ENCODE assay signal across 27 cellular contexts in the genomic region with DNA sequence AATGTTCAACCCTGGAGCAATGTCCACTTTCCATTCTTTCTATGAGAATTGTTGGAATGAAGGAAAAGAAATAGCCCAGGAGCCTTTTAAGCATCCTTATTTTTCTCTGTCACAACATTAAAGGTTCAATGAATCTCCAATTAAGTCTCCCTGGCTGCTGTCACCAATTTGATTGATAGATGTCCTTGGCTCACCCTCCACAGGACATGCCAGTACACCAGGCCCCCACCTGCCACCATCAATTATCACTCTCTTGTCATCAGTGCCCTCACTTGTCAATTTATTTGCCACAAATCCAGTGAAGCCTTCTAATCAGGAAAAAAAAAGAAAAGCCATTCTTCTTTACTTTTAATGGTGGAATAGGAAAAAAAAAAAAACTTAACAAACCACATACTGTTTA.
"Had no signal": no experiment of that assay in that cellular context is flagged by ENCODE, and none has a peak within 500 bp of the region (broad histone marks: within the 10 kb centered on the region; RNA-seq: fewer than 3 reads in every experiment).

No MANE protein-coding gene starts in this region.

- H3K36me3 Mint-ChIP-seq: naive B cell; stimulated activated memory B cell treated with anti-CD40 and anti-IgM and Interleukin-4, amounts not matched to agents 10 μg/mL and 1 μg/mL and 100 μg/mL, for 72 hours had no signal

- H3K27me3 ChIP-seq: foreskin keratinocyte, hepatocyte, spleen, testis, tibial nerve, upper lobe of right lung had no signal

- H3K4me1 Mint-ChIP-seq: naive B cell; nephron; stimulated activated memory B cell treated with anti-CD40 and anti-IgM and Interleukin-4, amounts not matched to agents 10 μg/mL and 1 μg/mL and 100 μg/mL, for 72 hours; stimulated activated naive CD8-positive, alpha-beta T cell treated with anti-CD3 and anti-CD28 coated beads, Interleukin-15, amount 100 ng/mL, for 72 hours had no signal

- ATAC-seq: foreskin keratinocyte; left cardiac atrium; psoas muscle; sciatic nerve; stimulated activated memory B cell treated with anti-CD40 and anti-IgM and Interleukin-4, amounts not matched to agents 10 μg/mL and 1 μg/mL and 100 μg/mL, for 72 hours; stimulated activated naive CD8-positive, alpha-beta T cell treated with anti-CD3 and anti-CD28 coated beads, Interleukin-15, amount 100 ng/mL, for 72 hours; upper lobe of right lung had no signal

- H3K4me3 Mint-ChIP-seq: endodermal cell; naive B cell; nephron; stimulated activated memory B cell treated with anti-CD40 and anti-IgM and Interleukin-4, amounts not matched to agents 10 μg/mL and 1 μg/mL and 100 μg/mL, for 72 hours; stimulated activated naive CD8-positive, alpha-beta T cell treated with anti-CD3 and anti-CD28 coated beads, Interleukin-15, amount 100 ng/mL, for 72 hours had no signal

- H3K36me3 ChIP-seq: left ventricle myocardium inferior, spleen, tibial nerve, upper lobe of right lung had no signal

- H3K4me1 ChIP-seq: foreskin keratinocyte, left ventricle myocardium inferior, parathyroid adenoma, psoas muscle, spleen, testis, tibial nerve, upper lobe of right lung had no signal

- H3K27ac Mint-ChIP-seq: endodermal cell; naive B cell; nephron; stimulated activated memory B cell treated with anti-CD40 and anti-IgM and Interleukin-4, amounts not matched to agents 10 μg/mL and 1 μg/mL and 100 μg/mL, for 72 hours; stimulated activated naive CD8-positive, alpha-beta T cell treated with anti-CD3 and anti-CD28 coated beads, Interleukin-15, amount 100 ng/mL, for 72 hours had no signal

- H3K27me3 Mint-ChIP-seq: naive B cell; stimulated activated memory B cell treated with anti-CD40 and anti-IgM and Interleukin-4, amounts not matched to agents 10 μg/mL and 1 μg/mL and 100 μg/mL, for 72 hours; stimulated activated naive CD8-positive, alpha-beta T cell treated with anti-CD3 and anti-CD28 coated beads, Interleukin-15, amount 100 ng/mL, for 72 hours had no signal

- H3K9me3 Mint-ChIP-seq: endodermal cell; nephron; stimulated activated memory B cell treated with anti-CD40 and anti-IgM and Interleukin-4, amounts not matched to agents 10 μg/mL and 1 μg/mL and 100 μg/mL, for 72 hours; stimulated activated naive CD8-positive, alpha-beta T cell treated with anti-CD3 and anti-CD28 coated beads, Interleukin-15, amount 100 ng/mL, for 72 hours had no signal

- FAIRE-seq: endothelial cell of umbilical vein, kidney had no signal

- H3K27ac ChIP-seq: coronary artery, foreskin keratinocyte, hepatocyte, left ventricle myocardium inferior, parathyroid adenoma, psoas muscle, spleen, testis, tibial nerve, upper lobe of right lung had no signal

- DNase-seq: effector CD4-positive, alpha-beta T cell; endodermal cell; erythroblast; foreskin keratinocyte; kidney; left cardiac atrium; left ventricle myocardium inferior; mesenchymal stem cell; midbrain; naive B cell; psoas muscle; spleen; stimulated activated CD4-positive, alpha-beta T cell treated with anti-CD3 and anti-CD28 coated beads, Interleukin-15, amount 100 ng/mL, for 24 hours; stimulated activated CD4-positive, alpha-beta T cell treated with anti-CD3 and anti-CD28 coated beads, Interleukin-1b, Interleukin-23, amount 100 ng/mL, for 48 hours; stimulated activated CD4-positive, alpha-beta T cell treated with anti-CD3 and anti-CD28 coated beads, Interleukin-4, amount 100 ng/mL, for 24 hours; stimulated activated naive CD8-positive, alpha-beta T cell treated with anti-CD3 and anti-CD28 coated beads, Interleukin-15, amount 100 ng/mL, for 72 hours; testis; upper lobe of right lung had no signal

- H3K9me3 ChIP-seq: psoas muscle, testis, tibial nerve, upper lobe of right lung had no signal

- H3K4me3 ChIP-seq: coronary artery, hepatocyte, left ventricle myocardium inferior, lung, psoas muscle, spleen, testis, tibial nerve, upper lobe of right lung had no signal
